In genomic region chr18:76450912-76451421, GRCh38 we compare ENCODE assay signal across 9 cellular contexts. TPM values are rescaled to one million over a fixed set of nuclear protein-coding genes. Genes with fewer than 3 reads are reported as not detected.
DNase-seq lines count a peak whose midpoint lies in the region; ATAC-seq, FAIRE-seq and TF ChIP-seq lines count a peak whose summit lies in the region.
"Had no signal": no experiment of that assay in that cellular context is flagged by ENCODE, and none has a peak within 500 bp of the region (broad histone marks: within the 10 kb centered on the region; RNA-seq: fewer than 3 reads in every experiment).

No MANE protein-coding gene starts in this region.

- peak overlapping the region; percentile 89 to 96 (median 94) for H3K27ac Mint-ChIP-seq in CD14-positive monocyte
- H3K27ac Mint-ChIP-seq in stimulated activated memory B cell treated with anti-CD40 and anti-IgM and Interleukin-4, amounts not matched to agents 10 μg/mL and 1 μg/mL and 100 μg/mL, for 72 hours = peak overlapping the region; percentile 50

- intact Hi-C loops in CD14-positive monocyte (cut with micrococcal nuclease) = loop anchor here in 1 of 2 donors (5.0 kb wide), 1 partner anchor 36 kb away; no protein-coding TSS in a partner anchor

- peak overlapping the region; percentile 84 to 93 for H3K4me3 Mint-ChIP-seq in CD14-positive monocyte
- peak overlapping the region; percentile 77 for H3K4me3 Mint-ChIP-seq in stimulated activated memory B cell treated with anti-CD40 and anti-IgM and Interleukin-4, amounts not matched to agents 10 μg/mL and 1 μg/mL and 100 μg/mL, for 72 hours

- peak overlapping the region; percentile 68 for H3K27ac ChIP-seq in layer of hippocampus (ENCODE audit: low read depth, low read length)
- H3K27ac ChIP-seq: KMS-11 had no signal

- H3K4me1 Mint-ChIP-seq in CD14-positive monocyte = peaks cover 94% of the 10 kb centered on the region
- peaks cover 34% of the 10 kb centered on the region for H3K4me1 Mint-ChIP-seq in stimulated activated memory B cell treated with anti-CD40 and anti-IgM and Interleukin-4, amounts not matched to agents 10 μg/mL and 1 μg/mL and 100 μg/mL, for 72 hours

- peaks cover 0 to 2% (median 0%) of the 10 kb centered on the region in 3 donors for H3K27me3 Mint-ChIP-seq in CD14-positive monocyte (ENCODE audit: low read depth in 3 of 3)
- H3K27me3 Mint-ChIP-seq in stimulated activated memory B cell treated with anti-CD40 and anti-IgM and Interleukin-4, amounts not matched to agents 10 μg/mL and 1 μg/mL and 100 μg/mL, for 72 hours = peaks cover 18% of the 10 kb centered on the region

- ATAC-seq in GM21529 (IDR thresholded peaks at IDR 0.05; ENCODE audit: unreplicated experiment) = peak; percentile 52
- peak; percentile 41 for ATAC-seq in stimulated activated memory B cell treated with anti-CD40 and anti-IgM and Interleukin-4, amounts not matched to agents 10 μg/mL and 1 μg/mL and 100 μg/mL, for 72 hours

- peaks cover 18 to 23% of the 10 kb centered on the region in 2 donors for H3K36me3 Mint-ChIP-seq in CD14-positive monocyte
- H3K36me3 Mint-ChIP-seq in stimulated activated memory B cell treated with anti-CD40 and anti-IgM and Interleukin-4, amounts not matched to agents 10 μg/mL and 1 μg/mL and 100 μg/mL, for 72 hours = peaks cover 5% of the 10 kb centered on the region

- FAIRE-seq in RCC 7860 (lab: Jason Lieb, UNC) = no peak

- DNase-seq in CD14-positive monocyte (ENCODE audit: low spot score) (no peak), RCC 7860 (ENCODE audit: low spot score) (peak; percentile 53), dedifferentiated amniotic fluid mesenchymal stem cell (ENCODE audit: extremely low spot score) (peak; percentile 32), NCI-H128 (lab: John Stamatoyannopoulos, UW; ENCODE audit: unreplicated experiment) (no peak), NCI-H226 (no peak)

- H3K27me3 ChIP-seq in layer of hippocampus (ENCODE audit: control insufficient read depth, insufficient read depth, low read length) = no peaks in the 10 kb centered on the region

- TF ChIP-seq CTCF in CD14-positive monocyte (IDR thresholded peaks at IDR 0.05) = no peak

- H3K9me3 Mint-ChIP-seq in CD14-positive monocyte = peaks cover 0 to 4% (median 1%) of the 10 kb centered on the region in 7 donors
- no peaks in the 10 kb centered on the region for H3K9me3 Mint-ChIP-seq in stimulated activated memory B cell treated with anti-CD40 and anti-IgM and Interleukin-4, amounts not matched to agents 10 μg/mL and 1 μg/mL and 100 μg/mL, for 72 hours

RNA-seq across cellular contexts. Expression of gene ZNF516, which starts 44.1 kb away (rescaled TPM):
- 1 to 10 TPM; 5.0 to 8.6 TPM for polyA plus RNA-seq in CD14-positive monocyte

Comparison
In these comparisons a context has a peak if more than half of its experiments do, and no peak if none do; other contexts are left out.
1. DNase-seq: peak in RCC 7860 (single experiment) and dedifferentiated amniotic fluid mesenchymal stem cell (single experiment); none in CD14-positive monocyte (single experiment), NCI-H128 (single experiment) and NCI-H226 (single experiment).